ENCODE assay signal across 20 cellular contexts in the genomic region with DNA sequence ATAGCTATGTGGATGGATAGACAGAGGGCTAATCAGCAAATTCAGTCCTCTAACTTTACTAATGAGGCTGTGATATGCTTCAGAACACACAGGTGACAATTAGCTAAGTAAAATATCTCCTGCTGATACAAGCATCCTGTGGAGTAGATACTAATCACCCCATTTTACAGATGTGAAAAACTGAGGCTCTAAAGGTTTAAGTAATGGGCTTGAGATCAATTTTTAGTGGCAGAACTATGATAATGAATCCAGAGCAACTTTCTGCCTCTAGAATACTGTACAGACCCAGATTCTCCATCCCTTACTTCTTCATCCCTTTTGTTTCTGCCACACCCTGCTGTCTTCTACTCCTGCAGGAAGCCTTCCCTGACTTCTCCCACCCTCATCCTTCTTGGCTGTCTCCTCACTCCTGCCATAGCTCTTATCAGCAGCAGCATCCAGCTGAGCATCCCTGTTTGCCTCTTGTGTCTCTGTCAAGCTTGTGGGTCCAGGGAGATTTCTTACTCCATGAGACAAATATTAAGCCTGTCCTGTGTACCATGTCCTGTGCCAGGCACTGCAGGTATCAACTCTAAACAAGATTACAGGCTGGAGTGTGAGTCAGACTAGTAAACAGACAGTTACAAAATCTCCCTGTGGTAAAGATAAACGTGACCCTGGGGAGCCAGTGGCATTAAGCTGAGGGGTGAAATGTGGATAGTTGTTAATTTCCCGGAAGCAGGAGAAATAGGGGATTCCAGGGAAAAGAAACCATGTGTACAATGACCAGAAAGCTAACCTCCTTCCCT. TPM values are rescaled to one million over a fixed set of nuclear protein-coding genes. Genes with fewer than 3 reads are reported as not detected.
DNase-seq lines count a peak whose midpoint lies in the region; ATAC-seq and TF ChIP-seq lines count a peak whose summit lies in the region.
"Had no signal": no experiment of that assay in that cellular context is flagged by ENCODE, and none has a peak within 500 bp of the region (broad histone marks: within the 10 kb centered on the region; RNA-seq: fewer than 3 reads in every experiment).

No MANE protein-coding gene starts in this region.

- H3K27ac ChIP-seq in RWPE2 (ENCODE audit: poor library complexity, severe bottlenecking) (no peak overlapping the region), hepatocyte (peak overlapping the region; percentile 67)
- H3K27ac ChIP-seq: SJCRH30 had no signal

- H3K4me3 ChIP-seq in RWPE2 (ENCODE audit: severe bottlenecking) = no peak overlapping the region
- H3K4me3 ChIP-seq in hepatocyte = no peak overlapping the region
- H3K4me3 ChIP-seq: SJCRH30 had no signal

- H3K4me1 ChIP-seq in RWPE2 (ENCODE audit: insufficient read depth, poor library complexity, severe bottlenecking) = no peaks in the 10 kb centered on the region
- H3K4me1 ChIP-seq in hepatocyte (ENCODE audit: insufficient read depth) = no peaks in the 10 kb centered on the region
- H3K4me1 ChIP-seq: SJCRH30 had no signal

- H3K36me3 ChIP-seq in RWPE2 (ENCODE audit: low read depth) (no peaks in the 10 kb centered on the region), hepatocyte (replicated peaks; ENCODE audit: insufficient read depth, low read depth) (no peaks in the 10 kb centered on the region)
- H3K36me3 ChIP-seq: SJCRH30 had no signal

- intact Hi-C loops in posterior cingulate gyrus (cut with DNase I) = no loop called here
- intact Hi-C loops in left ventricle myocardium superior (cut with micrococcal nuclease) = no loop called here

- 33% methylated on average over 2 of the region's 2 CpGs for WGBS in hepatocyte (ENCODE audit: low lambda C conversion rate, missing lambda C conversion rate)

- no peaks in the 10 kb centered on the region for H3K9me3 ChIP-seq in RWPE2 (ENCODE audit: severe bottlenecking)
- H3K9me3 ChIP-seq in hepatocyte (ENCODE audit: low read depth) = no peaks in the 10 kb centered on the region
- H3K9me3 ChIP-seq: SJCRH30 had no signal

- no peak overlapping the region for H2AFZ ChIP-seq in hepatocyte

- no peaks in the 10 kb centered on the region for H4K20me1 ChIP-seq in hepatocyte (ENCODE audit: insufficient read depth, poor library complexity, severe bottlenecking)

- no peaks in the 10 kb centered on the region for H3K79me2 ChIP-seq in hepatocyte

- TF ChIP-seq CTCF in RWPE2 (IDR thresholded peaks at IDR 0.05; ENCODE audit: poor library complexity, severe bottlenecking) = no peak
- TF ChIP-seq CTCF in hepatocyte (IDR thresholded peaks at IDR 0.05; ENCODE audit: poor library complexity) = no peak

- DNase-seq in activated effector memory CD4-positive, alpha-beta T cell treated with anti-CD3 and anti-CD28 coated beads, Interleukin-2, amount 50 U/mL, for 16 hours = peak; percentile 10
- no peak for DNase-seq in activated effector memory CD4-positive, alpha-beta T cell treated with Interleukin-2 at 50 U/mL for 16 hours
- DNase-seq in RWPE2 (ENCODE audit: low spot score) (no peak), hepatocyte (ENCODE audit: low spot score) (peak; percentile 45), posterior cingulate gyrus (no peak), OCI-M1 (lab: John Stamatoyannopoulos, UW) (no peak), NCI-H128 (lab: John Stamatoyannopoulos, UW; ENCODE audit: unreplicated experiment) (no peak), left ventricle myocardium superior (no peak)
- DNase-seq: 8988T; CD8-positive, alpha-beta T cell; DMS79; H9; NCI-H1105 treated with DMSO at 0.1 percent for 48 hours; NCI-H187; NCI-H526 treated with DMSO at 0.1 percent for 48 hours; NK-92 treated with Interleukin-12 subunit alpha and Interleukin-12 subunit beta, amount 100 ng/mL, for 24 hours; SJCRH30 had no signal

- H3K27me3 ChIP-seq in RWPE2 (ENCODE audit: insufficient read depth, poor library complexity, severe bottlenecking) = no peaks in the 10 kb centered on the region
- H3K27me3 ChIP-seq in hepatocyte = peaks cover 5% of the 10 kb centered on the region
- H3K27me3 ChIP-seq: SJCRH30 had no signal

- no peaks in the 10 kb centered on the region for H3K9me2 ChIP-seq in hepatocyte (replicated peaks; ENCODE audit: insufficient read depth)

- no peak overlapping the region for H3K4me2 ChIP-seq in hepatocyte

- ATAC-seq in RWPE2 (ENCODE audit: low read depth) (peak; percentile 44; the same call in 1 of the 3 replicates), left ventricle myocardium superior (no peak)
- ATAC-seq: CD8-positive, alpha-beta T cell had no signal

RNA-seq across cellular contexts. Expression of gene SLC6A11, which starts 39.2 kb away (rescaled TPM):
- total RNA-seq in hepatocyte (1.5 and 2.2 TPM in 2 replicates), left ventricle myocardium superior (not detected)
- polyA plus RNA-seq in hepatocyte = 1.6 and 1.7 TPM in 2 replicates
- total RNA-seq: CD8-positive, alpha-beta T cell; HT-29; OCI-LY7; SJCRH30 had no signal
- polyA plus RNA-seq: BJ had no signal

Comparison
In these comparisons a context has a peak if more than half of its experiments do, and no peak if none do; other contexts are left out.
1. DNase-seq: peak in activated effector memory CD4-positive, alpha-beta T cell treated with anti-CD3 and anti-CD28 coated beads, Interleukin-2, amount 50 U/mL, for 16 hours (single experiment) and hepatocyte (single experiment); none in activated effector memory CD4-positive, alpha-beta T cell treated with Interleukin-2 at 50 U/mL for 16 hours (single experiment), RWPE2 (single experiment), posterior cingulate gyrus (0 of 10), OCI-M1 (single experiment), NCI-H128 (single experiment) and left ventricle myocardium superior (single experiment).